ENCODE assay signal across 14 cellular contexts in genomic region chr16:83199012-83199411, GRCh38.
DNase-seq lines count a peak whose midpoint lies in the region; ATAC-seq and TF ChIP-seq lines count a peak whose summit lies in the region.
"Had no signal": no experiment of that assay in that cellular context is flagged by ENCODE, and none has a peak within 500 bp of the region (broad histone marks: within the 10 kb centered on the region; RNA-seq: fewer than 3 reads in every experiment).

No MANE protein-coding gene starts in this region.

- no peak overlapping the region for H3K23ac ChIP-seq in IMR-90 (ENCODE audit: low read depth, low read length)

- no peak overlapping the region for H3K14ac ChIP-seq in IMR-90 (replicated peaks; ENCODE audit: low read depth, low read length)

- no peaks in the 10 kb centered on the region for H4K20me1 ChIP-seq in IMR-90 (ENCODE audit: insufficient read depth, low read length)

- H3K4me1 ChIP-seq in IMR-90 (ENCODE audit: control insufficient read depth, insufficient read depth, low read length) (no peaks in the 10 kb centered on the region), tibial artery (no peaks in the 10 kb centered on the region)

- CTCF ChIA-PET in IMR-90 (lab: Yijun Ruan, JAX) = no interaction called here
- CTCF ChIA-PET in activated CD4-positive, alpha-beta memory T cell treated with anti-CD3 and anti-CD28 coated beads for 36 hours (lab: Charles Lee) = no interaction called here

- DNase-seq in G401 (ENCODE audit: low spot score) (peak; percentile 22), IMR-90 (no peak), cerebellar cortex (ENCODE audit: low spot score) (peak; percentile 14), glutamatergic neuron (no peak), tibial artery (no peak)
- no peak for DNase-seq in activated CD4-positive, alpha-beta memory T cell treated with anti-CD3 and anti-CD28 coated beads for 36 hours
- DNase-seq: Calu3; CD4-positive, alpha-beta memory T cell; COR-L47; DMS53; DMS79 treated with DMSO at 0.1 percent for 48 hours; H9 had no signal

- no peak for TF ChIP-seq CTCF in IMR-90 (conservative IDR thresholded peaks at IDR 0.05; ENCODE audit: low read depth, low read length)
- TF ChIP-seq CTCF in glutamatergic neuron (IDR thresholded peaks at IDR 0.05; ENCODE audit: partially characterized antibody, unreplicated experiment) = no peak
- no peak for TF ChIP-seq CTCF in tibial artery (IDR thresholded peaks at IDR 0.05)

- H3K27ac ChIP-seq in IMR-90 (ENCODE audit: insufficient read depth, low read length) (no peak overlapping the region), tibial artery (no peak overlapping the region)

- H2BK120ac ChIP-seq in IMR-90 (ENCODE audit: low read depth, low read length) = no peak overlapping the region

- H3K9me3 ChIP-seq in IMR-90 (ENCODE audit: control insufficient read depth, insufficient read depth, low read length) (no peaks in the 10 kb centered on the region), tibial artery (no peaks in the 10 kb centered on the region)

- no peak overlapping the region for H4K5ac ChIP-seq in IMR-90 (ENCODE audit: low read depth, low read length)

- no peaks in the 10 kb centered on the region for H3K9me1 ChIP-seq in IMR-90 (ENCODE audit: insufficient read depth, low read length)

- H2AK9ac ChIP-seq in IMR-90 (replicated peaks; ENCODE audit: low read depth, low read length, poor library complexity) = peak overlapping the region; percentile 10

- H3K4me2 ChIP-seq in IMR-90 (ENCODE audit: low read depth, low read length) = no peak overlapping the region
- H3K4me2 ChIP-seq: GM23338 had no signal

- H3K9ac ChIP-seq in IMR-90 (ENCODE audit: low read depth, low read length) = no peak overlapping the region

- H3K36me3 ChIP-seq in IMR-90 (ENCODE audit: control insufficient read depth, insufficient read depth, low read length) = no peaks in the 10 kb centered on the region
- H3K36me3 ChIP-seq in tibial artery = no peaks in the 10 kb centered on the region

- in situ Hi-C loops in G401 (cut with HindIII; ENCODE audit: low sequenced_read_pairs) = no loop called here
- in situ Hi-C loops in IMR-90 (cut with MboI; ENCODE audit: low sequenced_read_pairs) = no loop called here

- no peak overlapping the region for H3K18ac ChIP-seq in IMR-90 (ENCODE audit: low read depth, low read length)

- no peak for ATAC-seq in IMR-90 (ENCODE audit: low read depth)
- ATAC-seq: GM23338, HCT116 had no signal

- H4K8ac ChIP-seq in IMR-90 (ENCODE audit: low read depth in 2 of 2, low read length in 2 of 2) = no peak overlapping the region

- H3K79me1 ChIP-seq in IMR-90 (ENCODE audit: low read depth in 1 of 2, low read length in 2 of 2) = 0 out of 4 replicates have a peak, but pooled peaks cover 0 to 3% of the 10 kb centered on the region in 2 experiments

- no peak overlapping the region for H3K4me3 Mint-ChIP-seq in glutamatergic neuron (ENCODE audit: unreplicated experiment)
- H3K4me3 Mint-ChIP-seq in activated CD4-positive, alpha-beta memory T cell treated with anti-CD3 and anti-CD28 coated beads for 36 hours = no peak overlapping the region
- H3K4me3 Mint-ChIP-seq: CD4-positive, alpha-beta memory T cell; GM23338; H9 had no signal

- no peak for TF ChIP-seq POLR2A in IMR-90 (IDR thresholded peaks at IDR 0.05; ENCODE audit: low read depth, low read length)

- no peak overlapping the region for H2BK15ac ChIP-seq in IMR-90 (ENCODE audit: low read depth, low read length)

- WGBS in IMR-90 (ENCODE audit: extremely low coverage in 2 of 2, insufficient read length in 1 of 2), 2 experiments = no CpG with 5 or more reads among the region's 4 CpGs

- peaks cover 31% of the 10 kb centered on the region for H3K4me1 Mint-ChIP-seq in glutamatergic neuron (ENCODE audit: low read depth, unreplicated experiment)
- H3K4me1 Mint-ChIP-seq in activated CD4-positive, alpha-beta memory T cell treated with anti-CD3 and anti-CD28 coated beads for 36 hours (ENCODE audit: low read depth) = no peaks in the 10 kb centered on the region
- H3K4me1 Mint-ChIP-seq: CD4-positive, alpha-beta memory T cell; GM23338; H9 had no signal

- H2AK5ac ChIP-seq in IMR-90 (ENCODE audit: low read depth, low read length) = no peak overlapping the region

- peaks cover 2% of the 10 kb centered on the region for H3K9me3 Mint-ChIP-seq in glutamatergic neuron (ENCODE audit: unreplicated experiment)
- peaks cover 5% of the 10 kb centered on the region for H3K9me3 Mint-ChIP-seq in activated CD4-positive, alpha-beta memory T cell treated with anti-CD3 and anti-CD28 coated beads for 36 hours
- H3K9me3 Mint-ChIP-seq: GM23338 had no signal

- no peak overlapping the region for H3K4ac ChIP-seq in IMR-90 (ENCODE audit: low read depth, low read length)

- H2AFZ ChIP-seq in IMR-90 (replicated peaks; ENCODE audit: low read length, poor library complexity) = no peak overlapping the region
- H2AFZ ChIP-seq: GM23338 had no signal

- dilution Hi-C loops in IMR-90 (cut with HindIII; ENCODE audit: low sequenced_read_pairs, unreplicated experiment) = no loop called here

- H3K36me3 Mint-ChIP-seq in glutamatergic neuron (ENCODE audit: unreplicated experiment) = no peaks in the 10 kb centered on the region
- H3K36me3 Mint-ChIP-seq in activated CD4-positive, alpha-beta memory T cell treated with anti-CD3 and anti-CD28 coated beads for 36 hours = no peaks in the 10 kb centered on the region
- H3K36me3 Mint-ChIP-seq: CD4-positive, alpha-beta memory T cell had no signal

- no peak overlapping the region for H2BK20ac ChIP-seq in IMR-90 (ENCODE audit: low read depth, low read length)

- no peak overlapping the region for H4K91ac ChIP-seq in IMR-90 (ENCODE audit: insufficient read depth, low read depth, low read length)

- H3K27me3 Mint-ChIP-seq in glutamatergic neuron (ENCODE audit: unreplicated experiment) = peaks cover 4% of the 10 kb centered on the region
- no peaks in the 10 kb centered on the region for H3K27me3 Mint-ChIP-seq in activated CD4-positive, alpha-beta memory T cell treated with anti-CD3 and anti-CD28 coated beads for 36 hours

- H3K27me3 ChIP-seq in IMR-90 (ENCODE audit: control insufficient read depth, insufficient read depth, low read length) = no peaks in the 10 kb centered on the region
- H3K27me3 ChIP-seq in tibial artery = no peaks in the 10 kb centered on the region

- peak overlapping the region; percentile 13 for H3K27ac Mint-ChIP-seq in glutamatergic neuron (ENCODE audit: unreplicated experiment)
- H3K27ac Mint-ChIP-seq in activated CD4-positive, alpha-beta memory T cell treated with anti-CD3 and anti-CD28 coated beads for 36 hours = no peak overlapping the region
- H3K27ac Mint-ChIP-seq: CD4-positive, alpha-beta memory T cell; GM23338; H9 had no signal

- no peak overlapping the region for H2BK5ac ChIP-seq in IMR-90 (ENCODE audit: low read depth, low read length, poor library complexity, severe bottlenecking)

- POLR2A ChIA-PET in IMR-90 (lab: Charles Lee; ENCODE audit: unreplicated experiment) = no interaction called here
- POLR2A ChIA-PET in activated CD4-positive, alpha-beta memory T cell treated with anti-CD3 and anti-CD28 coated beads for 36 hours (lab: Charles Lee) = no interaction called here

- H3K56ac ChIP-seq in IMR-90 (ENCODE audit: extremely low read depth, insufficient read depth, low read length) = no peak overlapping the region

- intact Hi-C loops in IMR-90 (cut with micrococcal nuclease) = no loop called here
- intact Hi-C loops in activated CD4-positive, alpha-beta memory T cell treated with anti-CD3 and anti-CD28 coated beads for 36 hours (cut with micrococcal nuclease) = no loop called here
- intact Hi-C loops in tibial artery (cut with DNase I; ENCODE audit: low total_unique reads) = no loop called here

- no TSS peak for BruUV-seq in IMR-90 (replicated peaks; lab: Mats Ljungman, UMichigan)

- TF ChIP-seq RAD21 in IMR-90 (IDR thresholded peaks at IDR 0.05; ENCODE audit: low read length) = no peak

- H3K4me3 ChIP-seq in IMR-90 (ENCODE audit: insufficient read depth, low read depth, low read length) (no peak overlapping the region), tibial artery (no peak overlapping the region)
- H3K4me3 ChIP-seq: GM23338 had no signal

TF ChIP-seq in IMR-90, 13 proteins besides CTCF, POLR2A, EP300 and RAD21:
- TF ChIP-seq CHD1 (IDR thresholded peaks at IDR 0.05; ENCODE audit: low read depth, low read length) = no peak
- TF ChIP-seq BHLHE40 (IDR thresholded peaks at IDR 0.05; ENCODE audit: low read depth, low read length) = no peak
- no peak for TF ChIP-seq NFE2L2 (IDR thresholded peaks at IDR 0.05; ENCODE audit: low read depth, low read length)
- no peak for TF ChIP-seq FOS (IDR thresholded peaks at IDR 0.05; ENCODE audit: low read depth, low read length)
TF ChIP-seq in IMR-90: peak in this region for 0.

Comparison
In these comparisons a context has a peak if more than half of its experiments do, and no peak if none do; other contexts are left out.
1. DNase-seq: peak in G401 (single experiment) and cerebellar cortex (single experiment); none in IMR-90 (single experiment), glutamatergic neuron (single experiment), activated CD4-positive, alpha-beta memory T cell treated with anti-CD3 and anti-CD28 coated beads for 36 hours (single experiment) and tibial artery (0 of 2).